13 cellular contexts compared by ENCODE assay signal in the genomic region with DNA sequence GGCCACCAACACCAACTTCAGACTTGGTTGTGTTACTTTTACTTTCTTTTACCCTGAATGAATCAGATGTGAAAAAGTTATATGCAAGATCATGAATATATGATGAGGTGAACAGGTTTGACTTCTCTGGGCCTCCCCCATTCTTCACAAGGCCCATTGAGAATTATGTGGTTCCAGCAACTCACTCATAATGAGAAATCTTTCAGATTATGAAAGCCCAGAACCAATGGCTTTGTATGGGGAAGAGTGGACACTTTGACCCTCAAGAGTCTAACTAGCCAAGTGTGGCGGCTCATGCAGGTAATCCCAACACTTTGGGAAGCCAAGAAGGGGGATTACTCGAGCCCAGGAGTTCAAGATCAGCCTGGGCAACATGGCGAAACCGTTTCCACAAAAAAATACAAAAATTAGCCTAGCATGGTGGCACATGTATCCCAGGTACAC. TPM values are rescaled to one million over a fixed set of nuclear protein-coding genes. Genes with fewer than 3 reads are reported as not detected.
DNase-seq lines count a peak whose midpoint lies in the region; ATAC-seq, FAIRE-seq and TF ChIP-seq lines count a peak whose summit lies in the region.
"Had no signal": no experiment of that assay in that cellular context is flagged by ENCODE, and none has a peak within 500 bp of the region (broad histone marks: within the 10 kb centered on the region; RNA-seq: fewer than 3 reads in every experiment).

No MANE protein-coding gene starts in this region.

- peaks cover 59% of the 10 kb centered on the region for H3K36me3 Mint-ChIP-seq in CD4-positive, alpha-beta T cell (ENCODE audit: low read depth)
- peaks cover 19% of the 10 kb centered on the region for H3K36me3 Mint-ChIP-seq in MCF 10A (ENCODE audit: insufficient read depth, unreplicated experiment)
- H3K36me3 Mint-ChIP-seq: mesothelial cell of epicardium had no signal

- no peak overlapping the region for H3K4me3 ChIP-seq in HAP-1
- H3K4me3 ChIP-seq: MG63, PC-9, skin epidermis had no signal

- FAIRE-seq in urothelium cell line (lab: Jason Lieb, UNC) = no peak

- no peak overlapping the region for H3K4me3 Mint-ChIP-seq in CD4-positive, alpha-beta T cell
- no peak overlapping the region for H3K4me3 Mint-ChIP-seq in MCF 10A (ENCODE audit: unreplicated experiment)
- H3K4me3 Mint-ChIP-seq: CD4-positive, CD25-positive, alpha-beta regulatory T cell; mesothelial cell of epicardium had no signal

- POLR2A ChIA-PET in CD4-positive, alpha-beta T cell (lab: Charles Lee) = no interaction called here
- POLR2A ChIA-PET in MCF 10A (lab: Yijun Ruan, JAX) = no interaction called here

- no peaks in the 10 kb centered on the region for H3K9me3 ChIP-seq in CD4-positive, alpha-beta T cell (ENCODE audit: control insufficient read depth, low read length)
- no peaks in the 10 kb centered on the region for H3K9me3 ChIP-seq in HAP-1
- H3K9me3 ChIP-seq: MG63 had no signal

- no peaks in the 10 kb centered on the region for H3K4me1 ChIP-seq in HAP-1

- H3K27ac ChIP-seq in CD4-positive, alpha-beta T cell (ENCODE audit: low read depth, low read length) = no peak overlapping the region
- H3K27ac ChIP-seq: PC-9, skin epidermis had no signal

- no peaks in the 10 kb centered on the region for H3K9me3 Mint-ChIP-seq in CD4-positive, alpha-beta T cell
- no peaks in the 10 kb centered on the region for H3K9me3 Mint-ChIP-seq in MCF 10A (ENCODE audit: unreplicated experiment)
- H3K9me3 Mint-ChIP-seq: CD4-positive, CD25-positive, alpha-beta regulatory T cell; mesothelial cell of epicardium had no signal

- peak overlapping the region; percentile 37 for H3K27ac Mint-ChIP-seq in CD4-positive, alpha-beta T cell
- H3K27ac Mint-ChIP-seq in MCF 10A (ENCODE audit: low read depth, unreplicated experiment) = no peak overlapping the region

- H3K36me3 ChIP-seq in HAP-1 (replicated peaks) = no peaks in the 10 kb centered on the region

- intact Hi-C loops in CD4-positive, alpha-beta T cell (cut with DNase I, micrococcal nuclease) = no loop called here
- intact Hi-C loops in MCF 10A (cut with micrococcal nuclease) = no loop called here

- H3K27me3 ChIP-seq in CD4-positive, alpha-beta T cell (ENCODE audit: control insufficient read depth, insufficient read depth, low read length) = no peaks in the 10 kb centered on the region
- no peaks in the 10 kb centered on the region for H3K27me3 ChIP-seq in HAP-1 (ENCODE audit: low read depth)
- H3K27me3 ChIP-seq: MG63 had no signal

- no peaks in the 10 kb centered on the region for H3K27me3 Mint-ChIP-seq in CD4-positive, alpha-beta T cell
- no peaks in the 10 kb centered on the region for H3K27me3 Mint-ChIP-seq in MCF 10A (ENCODE audit: insufficient read depth, unreplicated experiment)
- H3K27me3 Mint-ChIP-seq: CD4-positive, CD25-positive, alpha-beta regulatory T cell had no signal

- TF ChIP-seq CTCF in CD4-positive, alpha-beta T cell (IDR thresholded peaks at IDR 0.05) = no peak
- no peak for TF ChIP-seq CTCF in MCF 10A (IDR thresholded peaks at IDR 0.05; ENCODE audit: unreplicated experiment)

- ATAC-seq in CD4-positive, alpha-beta T cell (ENCODE audit: poor library complexity) = no peak
- peak; percentile 70 for ATAC-seq in GM18870 (IDR thresholded peaks at IDR 0.05; ENCODE audit: unreplicated experiment)
- ATAC-seq in HG02642 (IDR thresholded peaks at IDR 0.05; ENCODE audit: poor library complexity, unreplicated experiment) = peak; percentile 69
- peak; percentile 60 for ATAC-seq in HG03565 (IDR thresholded peaks at IDR 0.05; ENCODE audit: unreplicated experiment)

- BruUV-seq in MCF 10A (replicated peaks; lab: Mats Ljungman, UMichigan) = no TSS peak

- CTCF ChIA-PET in CD4-positive, alpha-beta T cell (lab: Charles Lee) = no interaction called here
- CTCF ChIA-PET in MCF 10A (lab: Yijun Ruan, JAX) = no interaction called here

- in situ Hi-C loops in HAP-1 (cut with MboI; ENCODE audit: low sequenced_read_pairs) = no loop called here

- DNase-seq in CD4-positive, alpha-beta T cell = no peak
- no peak for DNase-seq in Kasumi-1 (lab: John Stamatoyannopoulos, UW)
- DNase-seq in urothelium cell line (ENCODE audit: low spot score) = no peak
- DNase-seq in MCF 10A (ENCODE audit: unreplicated experiment) = no peak
- DNase-seq in HAP-1 (ENCODE audit: low spot score in 2 of 2) = no peak
- DNase-seq: CD4-positive, CD25-positive, alpha-beta regulatory T cell; MG63; PC-9 had no signal

- peaks cover 32% of the 10 kb centered on the region for H3K4me1 Mint-ChIP-seq in CD4-positive, alpha-beta T cell (ENCODE audit: low read depth)
- peaks cover 5% of the 10 kb centered on the region for H3K4me1 Mint-ChIP-seq in MCF 10A (ENCODE audit: insufficient read depth, unreplicated experiment)

RNA-seq across cellular contexts. Expression of a gene that starts 16.1 kb away (rescaled TPM):
- 10 to 100 TPM; 52.0 to 52.7 TPM for total RNA-seq in CD4-positive, alpha-beta T cell
- 26.4 and 30.5 TPM in 2 replicates for total RNA-seq in MCF 10A (2022)

RNA-seq across cellular contexts. Expression of a gene that starts 43.5 kb away (rescaled TPM):
- 10 to 100 TPM; 56.6 to 61.4 TPM for total RNA-seq in CD4-positive, alpha-beta T cell
- total RNA-seq in MCF 10A (2022) = 2.5 and 3.9 TPM in 2 replicates

Comparison
In these comparisons a context has a peak if more than half of its experiments do, and no peak if none do; other contexts are left out.
1. RNA of a gene that starts 43.5 kb away (total RNA-seq): 56.6 to 61.4 TPM in CD4-positive, alpha-beta T cell; 2.5 to 3.9 TPM in MCF 10A; every median in the first group is over 10 times any median in the second.